In genomic region chr1:187384504-187384903, GRCh38 we compare ENCODE assay signal across 18 cellular contexts.
DNase-seq lines count a peak whose midpoint lies in the region; ATAC-seq and TF ChIP-seq lines count a peak whose summit lies in the region.
"Had no signal": no experiment of that assay in that cellular context is flagged by ENCODE, and none has a peak within 500 bp of the region (broad histone marks: within the 10 kb centered on the region; RNA-seq: fewer than 3 reads in every experiment).

No MANE protein-coding gene starts in this region.

- H3K18ac ChIP-seq in mesendoderm (ENCODE audit: low read length), result no peak overlapping the region

- no peaks in the 10 kb centered on the region for H3K36me3 ChIP-seq in mesendoderm (ENCODE audit: control insufficient read depth, insufficient read depth, low read length)
- H3K36me3 ChIP-seq: adrenal gland, prostate gland, transverse colon, WERI-Rb-1 had no signal

- H3K27me3 Mint-ChIP-seq in activated T-cell treated with anti-CD3 and anti-CD28 coated beads, Interleukin-2, amount 50 U/mL, for 72 hours (ENCODE audit: low read depth), result no peaks in the 10 kb centered on the region
- H3K27me3 Mint-ChIP-seq in activated T-cell treated with anti-CD3 and anti-CD28 coated beads, Interleukin-2, amount 50 U/mL, for 24 hours, result no peaks in the 10 kb centered on the region
- no peaks in the 10 kb centered on the region for H3K27me3 Mint-ChIP-seq in osteocyte (ENCODE audit: unreplicated experiment)

- WGBS in mesendoderm (ENCODE audit: extremely low coverage, insufficient coverage, low lambda C conversion rate), result no CpG with 5 or more reads among the region's 2 CpGs

- no peak for DNase-seq in activated T-cell treated with anti-CD3 and anti-CD28 coated beads, Interleukin-2, amount 50 U/mL, for 72 hours
- DNase-seq in activated T-cell treated with anti-CD3 and anti-CD28 coated beads, Interleukin-2, amount 50 U/mL, for 24 hours, result no peak
- peak; percentile 6 for DNase-seq in mesendoderm
- DNase-seq in AG08395 (ENCODE audit: low spot score), result no peak
- DNase-seq in activated effector memory CD4-positive, alpha-beta T cell treated with Interleukin-2 at 50 U/mL for 16 hours, result no peak
- no peak for DNase-seq in osteocyte (ENCODE audit: extremely low spot score, unreplicated experiment)
- DNase-seq: activated T-cell treated with anti-CD3 and anti-CD28 coated beads for 4 hours, adrenal gland, erythroblast, head of caudate nucleus, NCI-H1436, NCI-H446 treated with DMSO at 0.1 percent for 48 hours, SW 1271, transverse colon, WERI-Rb-1 had no signal

- H3K4me3 ChIP-seq in mesendoderm (ENCODE audit: low read length), result no peak overlapping the region
- H3K4me3 ChIP-seq: adrenal gland, prostate gland, transverse colon had no signal

- H2BK5ac ChIP-seq in mesendoderm (ENCODE audit: low read length), result no peak overlapping the region

- H3K56ac ChIP-seq in mesendoderm (ENCODE audit: low read length), result no peak overlapping the region

- no peak overlapping the region for H2BK120ac ChIP-seq in mesendoderm (ENCODE audit: low read depth, low read length)

- no peak overlapping the region for H3K9ac ChIP-seq in mesendoderm (ENCODE audit: low read length)

- no peak overlapping the region for H3K4ac ChIP-seq in mesendoderm (ENCODE audit: low read depth, low read length)

- TF ChIP-seq CTCF in osteocyte (IDR thresholded peaks at IDR 0.05), result no peak

- H2AK5ac ChIP-seq in mesendoderm (ENCODE audit: low read length), result no peak overlapping the region

- no peak overlapping the region for H3K23ac ChIP-seq in mesendoderm (ENCODE audit: low read length)

- H3K4me1 ChIP-seq in mesendoderm (ENCODE audit: control insufficient read depth, low read depth, low read length), result no peaks in the 10 kb centered on the region
- H3K4me1 ChIP-seq: adrenal gland, prostate gland, transverse colon had no signal

- no peak overlapping the region for H3K4me2 ChIP-seq in mesendoderm (ENCODE audit: low read length)

- no peak overlapping the region for H2BK15ac ChIP-seq in mesendoderm (replicated peaks; ENCODE audit: low read depth)

- no peak overlapping the region for H3K27ac Mint-ChIP-seq in activated T-cell treated with anti-CD3 and anti-CD28 coated beads, Interleukin-2, amount 50 U/mL, for 72 hours
- no peak overlapping the region for H3K27ac Mint-ChIP-seq in activated T-cell treated with anti-CD3 and anti-CD28 coated beads, Interleukin-2, amount 50 U/mL, for 24 hours
- H3K27ac Mint-ChIP-seq in osteocyte (ENCODE audit: unreplicated experiment), result no peak overlapping the region

- no peak overlapping the region for H3K27ac ChIP-seq in mesendoderm (ENCODE audit: low read depth, low read length)
- H3K27ac ChIP-seq: adrenal gland, prostate gland, transverse colon, WERI-Rb-1 had no signal

- no peaks in the 10 kb centered on the region for H3K27me3 ChIP-seq in mesendoderm (ENCODE audit: insufficient read depth, low read length, poor library complexity)
- H3K27me3 ChIP-seq: adrenal gland, transverse colon had no signal

- no peak overlapping the region for H4K8ac ChIP-seq in mesendoderm (ENCODE audit: low read depth, low read length)

- ATAC-seq in activated T-cell treated with anti-CD3 and anti-CD28 coated beads, Interleukin-2, amount 50 U/mL, for 72 hours (replicated peaks in 1 of 2), result peak; percentile 83 to 96
- peak; percentile 79 for ATAC-seq in GM21786 (IDR thresholded peaks at IDR 0.05; ENCODE audit: unreplicated experiment)
- peak; percentile 86 for ATAC-seq in HG03103 (IDR thresholded peaks at IDR 0.05; ENCODE audit: low read depth, unreplicated experiment)

- no peaks in the 10 kb centered on the region for H3K36me3 Mint-ChIP-seq in activated T-cell treated with anti-CD3 and anti-CD28 coated beads, Interleukin-2, amount 50 U/mL, for 72 hours (ENCODE audit: insufficient read depth in 2 of 2)
- no peaks in the 10 kb centered on the region for H3K36me3 Mint-ChIP-seq in activated T-cell treated with anti-CD3 and anti-CD28 coated beads, Interleukin-2, amount 50 U/mL, for 24 hours (ENCODE audit: low read depth)
- no peaks in the 10 kb centered on the region for H3K36me3 Mint-ChIP-seq in osteocyte (ENCODE audit: unreplicated experiment)

- H3K4me3 Mint-ChIP-seq in activated T-cell treated with anti-CD3 and anti-CD28 coated beads, Interleukin-2, amount 50 U/mL, for 72 hours, result no peak overlapping the region
- H3K4me3 Mint-ChIP-seq in activated T-cell treated with anti-CD3 and anti-CD28 coated beads, Interleukin-2, amount 50 U/mL, for 24 hours, result no peak overlapping the region
- no peak overlapping the region for H3K4me3 Mint-ChIP-seq in osteocyte (ENCODE audit: unreplicated experiment)

- H3K79me2 ChIP-seq in mesendoderm (ENCODE audit: control insufficient read depth, insufficient read depth, low read length), result no peaks in the 10 kb centered on the region

- no peaks in the 10 kb centered on the region for H3K9me3 Mint-ChIP-seq in activated T-cell treated with anti-CD3 and anti-CD28 coated beads, Interleukin-2, amount 50 U/mL, for 72 hours
- H3K9me3 Mint-ChIP-seq in activated T-cell treated with anti-CD3 and anti-CD28 coated beads, Interleukin-2, amount 50 U/mL, for 24 hours, result peaks cover 2% of the 10 kb centered on the region
- H3K9me3 Mint-ChIP-seq in osteocyte (ENCODE audit: unreplicated experiment), result no peaks in the 10 kb centered on the region

- H3K4me1 Mint-ChIP-seq in activated T-cell treated with anti-CD3 and anti-CD28 coated beads, Interleukin-2, amount 50 U/mL, for 72 hours (ENCODE audit: low read depth), result no peaks in the 10 kb centered on the region
- H3K4me1 Mint-ChIP-seq in activated T-cell treated with anti-CD3 and anti-CD28 coated beads, Interleukin-2, amount 50 U/mL, for 24 hours (ENCODE audit: low read depth), result no peaks in the 10 kb centered on the region
- H3K4me1 Mint-ChIP-seq in osteocyte (ENCODE audit: unreplicated experiment), result no peaks in the 10 kb centered on the region

- no peak overlapping the region for H4K5ac ChIP-seq in mesendoderm (ENCODE audit: low read length)

- no peaks in the 10 kb centered on the region for H3K79me1 ChIP-seq in mesendoderm (ENCODE audit: low read length)
